In genomic region chr2:217808326-217808725, GRCh38 we compare ENCODE assay signal across 21 cellular contexts.
"Had no signal": no experiment of that assay in that cellular context is flagged by ENCODE, and none has a peak within 500 bp of the region (broad histone marks: within the 10 kb centered on the region; RNA-seq: fewer than 3 reads in every experiment).

No MANE protein-coding gene starts in this region.

- H3K27ac ChIP-seq: neural progenitor cell, pancreas had no signal

- H3K4me3 ChIP-seq: heart right ventricle, lower lobe of right lung, neural progenitor cell, pancreas, stomach, uterus had no signal

- H2AFZ ChIP-seq: neural progenitor cell had no signal

- H3K4me3 Mint-ChIP-seq: dendritic cell treated with granulocyte-macrophage colony-stimulating factor and Interleukin-4, amounts not matched to agents 40 ng/mL and 50 ng/mL, for 4 days; endodermal cell; memory B cell; mesothelial cell of epicardium; natural killer cell treated with Interleukin-12 subunit alpha and Interleukin-12 subunit beta and Interleukin-15 and Interleukin-18, amount 100 ng/mL, for 72 hours; neural progenitor cell; type B pancreatic cell had no signal

- H3K27ac Mint-ChIP-seq: dendritic cell treated with granulocyte-macrophage colony-stimulating factor and Interleukin-4, amounts not matched to agents 40 ng/mL and 50 ng/mL, for 4 days; endodermal cell; memory B cell; mesothelial cell of epicardium; natural killer cell treated with Interleukin-12 subunit alpha and Interleukin-12 subunit beta and Interleukin-15 and Interleukin-18, amount 100 ng/mL, for 72 hours; neural progenitor cell; progenitor cell of endocrine pancreas; type B pancreatic cell had no signal

- H3K9me3 Mint-ChIP-seq: endodermal cell, mesothelial cell of epicardium, neural progenitor cell, type B pancreatic cell had no signal

- H3K4me2 ChIP-seq: neural progenitor cell had no signal

- DNase-seq: cerebellar nuclear complex; endodermal cell; erythroblast; foreskin melanocyte; heart right ventricle; hypothalamus; kidney glomerular epithelial cell; pancreas; small intestine; stimulated activated CD4-positive, alpha-beta T cell treated with anti-CD3 and anti-CD28 coated beads, Interleukin-12 subunit alpha, Interleukin-12 subunit beta, amount 100 ng/mL, for 4 hours; stimulated activated naive CD4-positive, alpha-beta T cell; stomach; uterus had no signal

- H3K36me3 ChIP-seq: neural progenitor cell, uterus had no signal

- H3K27me3 Mint-ChIP-seq: progenitor cell of endocrine pancreas, type B pancreatic cell had no signal

- H3K36me3 Mint-ChIP-seq: natural killer cell treated with Interleukin-12 subunit alpha and Interleukin-12 subunit beta and Interleukin-15 and Interleukin-18, amount 100 ng/mL, for 72 hours had no signal

- H3K27me3 ChIP-seq: heart right ventricle, pancreas, stomach, uterus had no signal

- ATAC-seq: heart right ventricle; lower lobe of right lung; natural killer cell treated with Interleukin-12 subunit alpha and Interleukin-12 subunit beta and Interleukin-15 and Interleukin-18, amount 100 ng/mL, for 72 hours; pancreas had no signal

- H3K9me3 ChIP-seq: heart right ventricle, lower lobe of right lung, pancreas, stomach, uterus had no signal

- H3K4me1 ChIP-seq: neural progenitor cell, pancreas had no signal

- H3K9ac ChIP-seq: neural progenitor cell had no signal
